19 cellular contexts compared by ENCODE assay signal in the genomic region with DNA sequence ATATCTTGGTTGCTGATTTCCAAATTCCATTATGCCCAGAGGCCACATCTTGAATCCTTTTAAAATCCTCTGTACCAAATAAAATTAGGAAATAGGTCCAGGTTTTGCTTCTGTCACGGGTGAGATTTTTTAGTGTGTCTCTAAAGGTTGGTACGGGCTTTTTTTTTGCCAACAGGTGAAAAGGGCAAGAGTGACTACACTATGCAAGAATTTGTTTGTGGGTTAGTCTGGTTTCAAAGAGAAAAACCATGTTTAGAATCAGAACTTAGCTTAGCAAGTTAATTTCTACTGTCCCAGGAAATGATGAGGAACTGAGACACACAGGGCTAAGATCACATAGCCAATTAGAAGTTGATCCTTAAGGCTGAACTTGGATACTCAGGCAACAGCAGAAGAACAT. TPM values are rescaled to one million over a fixed set of nuclear protein-coding genes. Genes with fewer than 3 reads are reported as not detected.
DNase-seq lines count a peak whose midpoint lies in the region; ATAC-seq and TF ChIP-seq lines count a peak whose summit lies in the region.
"Had no signal": no experiment of that assay in that cellular context is flagged by ENCODE, and none has a peak within 500 bp of the region (broad histone marks: within the 10 kb centered on the region; RNA-seq: fewer than 3 reads in every experiment).

No MANE protein-coding gene starts in this region.

- DNase-seq in AG09309 (ENCODE audit: low read depth) (peak; percentile 64), IMR-90 (peak; percentile 47), astrocyte of the spinal cord (ENCODE audit: low read depth, low spot score) (peak; percentile 66), mesenchymal stem cell (peak; percentile 64), iPS-NIHi11 (ENCODE audit: low spot score) (no peak), immature natural killer cell (no peak)
- DNase-seq: activated CD4-positive, alpha-beta memory T cell treated with anti-CD3 and anti-CD28 coated beads, Interleukin-2, amount 10 ng/mL, durations not matched to agents 7 days and 5 days; activated naive CD8-positive, alpha-beta T cell treated with anti-CD3 and anti-CD28 coated beads, Interleukin-2, amount 10 ng/mL, durations not matched to agents 7 days and 5 days; activated T-cell treated with anti-CD3 and anti-CD28 coated beads, Interleukin-2, amount 50 U/mL, for 48 hours; Caco-2; endodermal cell; Karpas-422; NCI-H1417 treated with DMSO at 0.1 percent for 48 hours; right cardiac atrium; Right ventricle myocardium superior; WERI-Rb-1 had no signal

- H3K36me3 Mint-ChIP-seq in immature natural killer cell, result peaks cover 40 to 58% (median 48%) of the 10 kb centered on the region in 3 donors

- H3K4me3 ChIP-seq in AG09309 (ENCODE audit: control insufficient read depth, low read depth, low read length), result no peak overlapping the region
- H3K4me3 ChIP-seq in IMR-90 (ENCODE audit: insufficient read depth, low read depth, low read length), result no peak overlapping the region
- no peak overlapping the region for H3K4me3 ChIP-seq in astrocyte of the spinal cord (ENCODE audit: low read depth, low read length)
- H3K4me3 ChIP-seq in mesenchymal stem cell (ENCODE audit: insufficient read depth in 1 of 2, low read depth in 1 of 2, low read length in 2 of 2), result peak overlapping the region in 1 of 2 experiments; percentile 21

- H3K36me3 ChIP-seq in IMR-90 (ENCODE audit: control insufficient read depth, insufficient read depth, low read length) (peaks cover 17% of the 10 kb centered on the region), mesenchymal stem cell (ENCODE audit: control insufficient read depth in 1 of 2, insufficient read depth in 2 of 2, low read depth in 1 of 2, low read length in 2 of 2) (peaks cover 26 to 58% of the 10 kb centered on the region in 2 experiments)

- CTCF ChIA-PET in IMR-90 (lab: Yijun Ruan, JAX), result interaction anchor here (1.3 kb wide), 1 partner anchor 174 kb away, joined by 4 read pairs; no protein-coding TSS in a partner anchor

- POLR2A ChIA-PET in IMR-90 (lab: Charles Lee; ENCODE audit: unreplicated experiment), result interaction anchor here (1.0 kb wide), 1 partner anchor 56 kb away, joined by 3 read pairs; no protein-coding TSS in a partner anchor

- no TSS peak for BruUV-seq in IMR-90 (replicated peaks; lab: Mats Ljungman, UMichigan)

- H2AK5ac ChIP-seq in IMR-90 (ENCODE audit: low read depth, low read length), result no peak overlapping the region
- no peak overlapping the region for H2AK5ac ChIP-seq in mesenchymal stem cell (ENCODE audit: low read length, severe bottlenecking)

- 0 out of 2 replicates have a peak overlapping the region, but pooled peaks have one; percentile 42 for H3K23ac ChIP-seq in IMR-90 (ENCODE audit: low read depth, low read length)
- no peak overlapping the region for H3K23ac ChIP-seq in mesenchymal stem cell (ENCODE audit: low read length in 2 of 2)

- no peaks in the 10 kb centered on the region for H3K27me3 ChIP-seq in IMR-90 (ENCODE audit: control insufficient read depth, insufficient read depth, low read length)
- no peaks in the 10 kb centered on the region for H3K27me3 ChIP-seq in mesenchymal stem cell (ENCODE audit: control insufficient read depth in 1 of 2, insufficient read depth in 1 of 2, low read length in 2 of 2)
- H3K27me3 ChIP-seq: neutrophil had no signal

- H3K9me1 ChIP-seq in IMR-90 (ENCODE audit: insufficient read depth, low read length), result peaks cover 2% of the 10 kb centered on the region

- H2BK120ac ChIP-seq in IMR-90 (ENCODE audit: low read depth, low read length) (no peak overlapping the region), mesenchymal stem cell (ENCODE audit: low read depth, low read length) (no peak overlapping the region)

- in situ Hi-C loops in IMR-90 (cut with MboI; ENCODE audit: low sequenced_read_pairs) (no loop called here), astrocyte of the spinal cord (cut with HindIII; ENCODE audit: low sequenced_read_pairs) (no loop called here)

- H2BK5ac ChIP-seq in IMR-90 (ENCODE audit: low read depth, low read length, poor library complexity, severe bottlenecking) (peak overlapping the region; percentile 59), mesenchymal stem cell (ENCODE audit: low read depth, low read length, poor library complexity, severe bottlenecking) (no peak overlapping the region)

- H3K79me1 ChIP-seq in IMR-90 (ENCODE audit: low read depth in 1 of 2, low read length in 2 of 2) (peaks cover 10 to 22% of the 10 kb centered on the region in 2 experiments), mesenchymal stem cell (replicated peaks; ENCODE audit: low read length, poor library complexity, severe bottlenecking) (peaks cover 14% of the 10 kb centered on the region)

- no peaks in the 10 kb centered on the region; the same call in 1 of the 2 replicates for H4K20me1 ChIP-seq in IMR-90 (ENCODE audit: insufficient read depth, low read length)

- 0 out of 4 replicates have a peak overlapping the region, but pooled peaks of 1 of the 2 experiments have one; percentile 37 for H4K8ac ChIP-seq in IMR-90 (ENCODE audit: low read depth in 2 of 2, low read length in 2 of 2)
- H4K8ac ChIP-seq in mesenchymal stem cell (ENCODE audit: low read length), result no peak overlapping the region

- H3K4me3 Mint-ChIP-seq in immature natural killer cell, result no peak overlapping the region
- H3K4me3 Mint-ChIP-seq: activated CD4-positive, alpha-beta memory T cell treated with anti-CD3 and anti-CD28 coated beads, Interleukin-2, amount 10 ng/mL, durations not matched to agents 7 days and 5 days; activated naive CD8-positive, alpha-beta T cell treated with anti-CD3 and anti-CD28 coated beads, Interleukin-2, amount 10 ng/mL, durations not matched to agents 7 days and 5 days; endodermal cell had no signal

- TF ChIP-seq RAD21 in IMR-90 (IDR thresholded peaks at IDR 0.05; ENCODE audit: low read length), result no peak

- intact Hi-C loops in IMR-90 (cut with micrococcal nuclease), result no loop called here

- no peak overlapping the region for H3K27ac ChIP-seq in IMR-90 (ENCODE audit: insufficient read depth, low read length)
- H3K27ac ChIP-seq in mesenchymal stem cell (ENCODE audit: low read length, poor library complexity, severe bottlenecking), result peak overlapping the region; percentile 60
- H3K27ac ChIP-seq: neutrophil, WERI-Rb-1 had no signal

- no peak for TF ChIP-seq CTCF in AG09309 (IDR thresholded peaks at IDR 0.05; ENCODE audit: control insufficient read depth, insufficient read depth, low read depth, low read length, missing control alignments)
- TF ChIP-seq CTCF in IMR-90 (conservative IDR thresholded peaks at IDR 0.05; ENCODE audit: low read depth, low read length), result no peak
- TF ChIP-seq CTCF in astrocyte of the spinal cord (IDR thresholded peaks at IDR 0.05; ENCODE audit: low read depth, low read length), result no peak

- H3K4me1 Mint-ChIP-seq in immature natural killer cell, result peaks cover 13 to 14% of the 10 kb centered on the region in 2 donors
- H3K4me1 Mint-ChIP-seq: endodermal cell had no signal

- H3K27me3 Mint-ChIP-seq in immature natural killer cell (ENCODE audit: low read depth in 3 of 3), result no peaks in the 10 kb centered on the region
- H3K27me3 Mint-ChIP-seq: activated CD4-positive, alpha-beta memory T cell treated with anti-CD3 and anti-CD28 coated beads, Interleukin-2, amount 10 ng/mL, durations not matched to agents 7 days and 5 days; activated naive CD8-positive, alpha-beta T cell treated with anti-CD3 and anti-CD28 coated beads, Interleukin-2, amount 10 ng/mL, durations not matched to agents 7 days and 5 days had no signal

- no peaks in the 10 kb centered on the region for H3K9me3 ChIP-seq in IMR-90 (ENCODE audit: control insufficient read depth, insufficient read depth, low read length)
- peaks cover 7% of the 10 kb centered on the region for H3K9me3 ChIP-seq in mesenchymal stem cell (ENCODE audit: control insufficient read depth, low read length)
- H3K9me3 ChIP-seq: Caco-2, neutrophil had no signal

- H2AFZ ChIP-seq in IMR-90 (replicated peaks; ENCODE audit: low read length, poor library complexity), result no peak overlapping the region
- no peak overlapping the region for H2AFZ ChIP-seq in mesenchymal stem cell (ENCODE audit: low read depth, low read length)

- H3K18ac ChIP-seq in IMR-90 (ENCODE audit: low read depth, low read length), result no peak overlapping the region
- no peak overlapping the region for H3K18ac ChIP-seq in mesenchymal stem cell (ENCODE audit: low read depth in 1 of 2, low read length in 2 of 2)

- H3K9me3 Mint-ChIP-seq in immature natural killer cell, result peaks cover 0 to 2% (median 0%) of the 10 kb centered on the region in 6 donors

- no CpG with 5 or more reads among the region's 2 CpGs for WGBS in IMR-90 (ENCODE audit: extremely low coverage in 2 of 2, insufficient read length in 1 of 2), 2 experiments
- 40% methylated on average over 2 of the region's 2 CpGs for WGBS in mesenchymal stem cell

- no peak overlapping the region; the same call in 1 of the 2 replicates for H2BK20ac ChIP-seq in IMR-90 (ENCODE audit: low read depth, low read length)

- H2BK12ac ChIP-seq in mesenchymal stem cell (ENCODE audit: low read length in 2 of 2), result no peak overlapping the region

- H3K14ac ChIP-seq in IMR-90 (replicated peaks; ENCODE audit: low read depth, low read length), result no peak overlapping the region
- H3K14ac ChIP-seq in mesenchymal stem cell (ENCODE audit: low read length in 2 of 2), result no peak overlapping the region

- H4K91ac ChIP-seq in IMR-90 (ENCODE audit: insufficient read depth, low read depth, low read length) (no peak overlapping the region), mesenchymal stem cell (ENCODE audit: low read length) (no peak overlapping the region)

- TF ChIP-seq POLR2A in IMR-90 (IDR thresholded peaks at IDR 0.05; ENCODE audit: low read depth, low read length), result no peak

- no peak overlapping the region for H3K9ac ChIP-seq in IMR-90 (ENCODE audit: low read depth, low read length)
- no peak overlapping the region for H3K9ac ChIP-seq in mesenchymal stem cell (ENCODE audit: low read length)

- H3K4me1 ChIP-seq in IMR-90 (ENCODE audit: control insufficient read depth, insufficient read depth, low read length) (peaks cover 4% of the 10 kb centered on the region), mesenchymal stem cell (ENCODE audit: control insufficient read depth, insufficient read depth, low read depth, low read length) (peaks cover 6% of the 10 kb centered on the region)

- H4K5ac ChIP-seq in IMR-90 (ENCODE audit: low read depth, low read length), result no peak overlapping the region

- ATAC-seq in IMR-90 (ENCODE audit: low read depth) (no peak), GM18867 (IDR thresholded peaks at IDR 0.05; ENCODE audit: unreplicated experiment) (no peak), HG02870 (IDR thresholded peaks at IDR 0.05; ENCODE audit: unreplicated experiment) (no peak)
- ATAC-seq: right cardiac atrium had no signal

- dilution Hi-C loops in IMR-90 (cut with HindIII; ENCODE audit: low sequenced_read_pairs, unreplicated experiment), result no loop called here

- H3K4ac ChIP-seq in IMR-90 (ENCODE audit: low read depth, low read length) (no peak overlapping the region), mesenchymal stem cell (ENCODE audit: low read depth in 1 of 2, low read length in 2 of 2) (no peak overlapping the region)

- H3K27ac Mint-ChIP-seq in immature natural killer cell, result peak overlapping the region in 3 of 6 donors; percentile 5 to 17 (median 17)
- H3K27ac Mint-ChIP-seq: activated CD4-positive, alpha-beta memory T cell treated with anti-CD3 and anti-CD28 coated beads, Interleukin-2, amount 10 ng/mL, durations not matched to agents 7 days and 5 days; activated naive CD8-positive, alpha-beta T cell treated with anti-CD3 and anti-CD28 coated beads, Interleukin-2, amount 10 ng/mL, durations not matched to agents 7 days and 5 days; endodermal cell had no signal

- H3K4me2 ChIP-seq in IMR-90 (ENCODE audit: low read depth, low read length), result no peak overlapping the region
- no peak overlapping the region for H3K4me2 ChIP-seq in mesenchymal stem cell (ENCODE audit: low read length, poor library complexity, severe bottlenecking)

- H2AK9ac ChIP-seq in IMR-90 (replicated peaks; ENCODE audit: low read depth, low read length, poor library complexity), result no peak overlapping the region

- no peak overlapping the region for H2BK15ac ChIP-seq in IMR-90 (ENCODE audit: low read depth, low read length)
- no peak overlapping the region for H2BK15ac ChIP-seq in mesenchymal stem cell (ENCODE audit: low read depth, poor library complexity, severe bottlenecking)

- no peak overlapping the region for H3K56ac ChIP-seq in IMR-90 (ENCODE audit: extremely low read depth, insufficient read depth, low read length)

RNA-seq across cellular contexts. Expression of gene POLR1A, which starts 41.7 kb away (rescaled TPM):
- 27.4 and 27.8 TPM in 2 replicates for total RNA-seq in IMR-90 (2012; rRNA removed)
- polyA plus RNA-seq in IMR-90 (2012; rRNA removed) (7.6 and 9.3 TPM in 2 replicates), immature natural killer cell (1 to 10 TPM; 1.0 to 7.2 (median 3.1) TPM)
- polyA plus RNA-seq in IMR-90 (2012; cell fraction: cytosol; rRNA removed), result 3.3 and 3.5 TPM in 2 replicates
- 12.0 and 12.4 TPM in 2 replicates for polyA plus RNA-seq in IMR-90 (2012; cell fraction: nucleus; rRNA removed; ENCODE audit: low replicate concordance)
- polyA plus RNA-seq in mesenchymal stem cell (2013, experiment 1 of 2), result 6.9 TPM
- 6.5 TPM for polyA plus RNA-seq in mesenchymal stem cell (2013, experiment 2 of 2)

RNA-seq across cellular contexts. Expression of gene PTCD3, which starts 42.0 kb away (rescaled TPM):
- 48.9 and 75.5 TPM in 2 replicates for total RNA-seq in IMR-90 (2012; rRNA removed)
- polyA plus RNA-seq in IMR-90 (2012; rRNA removed) (29.1 and 44.0 TPM in 2 replicates), immature natural killer cell (10 to 100 TPM; 15.9 to 28.8 (median 24.0) TPM)
- polyA plus RNA-seq in IMR-90 (2012; cell fraction: cytosol; rRNA removed), result 9.9 and 27.6 TPM in 2 replicates
- 32.2 and 210 TPM in 2 replicates for polyA plus RNA-seq in IMR-90 (2012; cell fraction: nucleus; rRNA removed; ENCODE audit: low replicate concordance)
- 28.0 TPM for polyA plus RNA-seq in mesenchymal stem cell (2013, experiment 1 of 2)
- polyA plus RNA-seq in mesenchymal stem cell (2013, experiment 2 of 2), result 28.0 TPM

Comparison
In these comparisons a context has a peak if more than half of its experiments do, and no peak if none do; other contexts are left out.
1. DNase-seq: peak in AG09309 (single experiment), IMR-90 (single experiment), astrocyte of the spinal cord (single experiment) and mesenchymal stem cell (single experiment); none in iPS-NIHi11 (single experiment) and immature natural killer cell (0 of 3).